ENCODE assay signal across 11 cellular contexts in the genomic region with DNA sequence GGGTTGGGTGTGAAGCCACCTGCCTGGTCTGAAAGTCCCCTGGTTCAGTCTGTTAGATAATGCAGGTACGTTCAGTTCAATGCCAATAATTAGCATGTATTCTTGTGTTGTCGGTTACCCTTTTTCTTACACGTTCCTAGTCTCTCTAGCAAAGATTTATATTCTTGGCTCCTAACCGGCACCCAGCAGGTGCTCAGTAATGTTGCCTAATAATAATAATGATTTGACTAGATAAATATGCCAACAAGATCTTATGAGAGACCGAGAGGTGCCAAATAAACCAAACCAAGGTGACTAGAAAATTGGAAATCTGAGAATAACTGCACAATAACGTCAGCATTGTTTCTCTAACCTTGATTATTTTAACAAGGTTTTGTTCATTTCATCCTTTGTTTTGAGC. TPM values are rescaled to one million over a fixed set of nuclear protein-coding genes. Genes with fewer than 3 reads are reported as not detected.
A peak's percentile ranks its signal among the peaks of the same experiment; 100 is the strongest.
DNase-seq lines count a peak whose midpoint lies in the region; ATAC-seq, FAIRE-seq and TF ChIP-seq lines count a peak whose summit lies in the region.
"Had no signal": no experiment of that assay in that cellular context is flagged by ENCODE, and none has a peak within 500 bp of the region (broad histone marks: within the 10 kb centered on the region; RNA-seq: fewer than 3 reads in every experiment).

No MANE protein-coding gene starts in this region.

- H3K27me3 ChIP-seq in HepG2 (ENCODE audit: control insufficient read depth in 1 of 2, insufficient read depth in 2 of 2, low read length in 2 of 2) = no peaks in the 10 kb centered on the region; a peak in 1 of 5 replicates
- H3K27me3 ChIP-seq in right lobe of liver = no peaks in the 10 kb centered on the region
- H3K27me3 ChIP-seq in keratinocyte (ENCODE audit: control insufficient read depth, extremely low read depth, insufficient read depth, low read length) = no peaks in the 10 kb centered on the region
- H3K27me3 ChIP-seq: BLaER1 treated with 17β-estradiol and CSF1 and Interleukin-3, amounts not matched to agents 10 nM and 100 nM had no signal

- no peak overlapping the region for H3K27ac Mint-ChIP-seq in type B pancreatic cell

- H3K27me3 Mint-ChIP-seq in type B pancreatic cell = no peaks in the 10 kb centered on the region

- H3K79me2 ChIP-seq in HepG2 (ENCODE audit: insufficient read depth, low read length) = no peaks in the 10 kb centered on the region
- peaks cover 2% of the 10 kb centered on the region for H3K79me2 ChIP-seq in keratinocyte (ENCODE audit: control insufficient read depth, insufficient read depth, low read length)

- peak overlapping the region; percentile 79 for H2AFZ ChIP-seq in HepG2 (ENCODE audit: low read length)
- peak overlapping the region; percentile 75 for H2AFZ ChIP-seq in keratinocyte (ENCODE audit: control insufficient read depth, low read length)

- H3K4me1 ChIP-seq in HepG2 (ENCODE audit: insufficient read depth, low read length) (peaks cover 15% of the 10 kb centered on the region), right lobe of liver (peaks cover 0 to 3% (median 0%) of the 10 kb centered on the region in 4 donors), keratinocyte (ENCODE audit: control insufficient read depth, extremely low read depth, insufficient read depth, low read length) (peaks cover 11% of the 10 kb centered on the region)

- TF ChIP-seq RAD21 in HepG2 (CRISPR knock-in tag; IDR thresholded peaks at IDR 0.05) = no peak

- CTCF ChIA-PET in HepG2 (lab: Yijun Ruan, JAX; ENCODE audit: low intra/inter-chr PET ratio, low total read pairs) = no interaction called here

- H3K9ac ChIP-seq in HepG2 (ENCODE audit: insufficient read depth, low read depth, low read length) (no peak overlapping the region), SK-N-MC (ENCODE audit: insufficient read length) (no peak overlapping the region), keratinocyte (ENCODE audit: control insufficient read depth, extremely low read depth, insufficient read depth, low read length) (no peak overlapping the region)

- H4K20me1 ChIP-seq in HepG2 (ENCODE audit: insufficient read depth, low read length) (no peaks in the 10 kb centered on the region), keratinocyte (ENCODE audit: control insufficient read depth, extremely low read depth, insufficient read depth, low read length) (no peaks in the 10 kb centered on the region)
- H4K20me1 ChIP-seq: BLaER1 treated with 17β-estradiol and CSF1 and Interleukin-3, amounts not matched to agents 10 nM and 100 nM had no signal

- H3K36me3 ChIP-seq in HepG2 (replicated peaks in 1 of 2; ENCODE audit: control insufficient read depth in 1 of 2, insufficient read depth in 2 of 2, low read length in 2 of 2) = no peaks in the 10 kb centered on the region
- no peaks in the 10 kb centered on the region for H3K36me3 ChIP-seq in right lobe of liver
- H3K36me3 ChIP-seq in SK-N-MC (ENCODE audit: insufficient read depth, low read length) = peaks cover 23% of the 10 kb centered on the region
- H3K36me3 ChIP-seq in keratinocyte (ENCODE audit: control insufficient read depth in 2 of 2, extremely low read depth in 1 of 2, insufficient read depth in 2 of 2, low read length in 2 of 2) = no peaks in the 10 kb centered on the region
- H3K36me3 ChIP-seq: neutrophil had no signal

- no TSS peak for BruUV-seq in HepG2 (replicated peaks; lab: Mats Ljungman, UMichigan)

- peaks cover 3% of the 10 kb centered on the region for H3K36me3 Mint-ChIP-seq in type B pancreatic cell

- peak overlapping the region; percentile 97 for H3K4me3 Mint-ChIP-seq in type B pancreatic cell

- 59% methylated on average over 6 of the region's 6 CpGs for WGBS in HepG2 (ENCODE audit: low lambda C conversion rate)
- 89% methylated on average over 6 of the region's 6 CpGs for WGBS in right lobe of liver (ENCODE audit: insufficient coverage, low coverage, low lambda C conversion rate, missing lambda C conversion rate)

- peaks cover 10% of the 10 kb centered on the region for H3K4me1 Mint-ChIP-seq in type B pancreatic cell (ENCODE audit: unreplicated experiment)

- ATAC-seq in HepG2 (no peak), right lobe of liver (no peak)
- ATAC-seq in activated CD4-positive, CD25-positive, alpha-beta regulatory T cell treated with anti-CD3 and anti-CD28 coated beads, Interleukin-2, amount 50 U/mL, for 24 hours = no peak

- intact Hi-C loops in HepG2 (cut with micrococcal nuclease; ENCODE audit: unreplicated experiment) (loop anchor here (10.0 kb wide), 2 partner anchors 185 to 565 kb away; a partner anchor contains a TSS), right lobe of liver (cut with DNase I) (no loop called here)

- FAIRE-seq in HepG2 (lab: Jason Lieb, UNC) = no peak
- no peak for FAIRE-seq in keratinocyte (lab: Jason Lieb, UNC)

- in situ Hi-C loops in HepG2 (cut with HindIII; ENCODE audit: extremely low pct_ligation_motif_present, low pct_unique_long_range_greater_than_20kb) = no loop called here

- H3K9me3 ChIP-seq in HepG2 (ENCODE audit: low read length) (no peaks in the 10 kb centered on the region), right lobe of liver (no peaks in the 10 kb centered on the region), SK-N-MC (ENCODE audit: low read depth, low read length) (no peaks in the 10 kb centered on the region), keratinocyte (ENCODE audit: control insufficient read depth, low read depth, low read length) (no peaks in the 10 kb centered on the region)
- H3K9me3 ChIP-seq: BLaER1 treated with 17β-estradiol and CSF1 and Interleukin-3, amounts not matched to agents 10 nM and 100 nM; neutrophil had no signal

- peak overlapping the region; percentile 78 for H3K4me2 ChIP-seq in HepG2 (ENCODE audit: low read depth, low read length)
- no peak overlapping the region for H3K4me2 ChIP-seq in keratinocyte (ENCODE audit: control insufficient read depth, extremely low read depth, insufficient read depth, low read depth, low read length)

- dilution Hi-C loops in keratinocyte (cut with MboI; ENCODE audit: extremely low pct_ligation_motif_present, low sequenced_read_pairs) = no loop called here

- DNase-seq in HepG2 (ENCODE audit: low spot score) = no peak
- DNase-seq in right lobe of liver = no peak
- no peak for DNase-seq in SK-N-MC (ENCODE audit: low read depth, low spot score)
- no peak for DNase-seq in keratinocyte (ENCODE audit: low read depth, low spot score)
- DNase-seq in type B pancreatic cell (ENCODE audit: extremely low spot score, unreplicated experiment) = no peak
- no peak for DNase-seq in LoVo (ENCODE audit: low spot score)
- DNase-seq in central memory CD4-positive, alpha-beta T cell = no peak
- DNase-seq: effector CD4-positive, alpha-beta T cell had no signal

- H3K4me3 ChIP-seq in HepG2 (replicated peaks in 1 of 3; ENCODE audit: insufficient read depth in 1 of 3, low read depth in 2 of 3, low read length in 3 of 3) (no peak overlapping the region), right lobe of liver (no peak overlapping the region), SK-N-MC (peak overlapping the region; percentile 99), keratinocyte (ENCODE audit: control insufficient read depth in 2 of 3, extremely low read depth in 1 of 3, insufficient read depth in 2 of 3, low read depth in 1 of 3, low read length in 3 of 3) (no peak overlapping the region)

- POLR2A ChIA-PET in HepG2 (lab: Yijun Ruan, JAX) = no interaction called here

- no peaks in the 10 kb centered on the region for H3K9me3 Mint-ChIP-seq in type B pancreatic cell

- no peak for TF ChIP-seq CTCF in HepG2 (CRISPR knock-in tag; IDR thresholded peaks at IDR 0.05)
- TF ChIP-seq CTCF in right lobe of liver (IDR thresholded peaks at IDR 0.05) = no peak
- no peak for TF ChIP-seq CTCF in keratinocyte (optimal IDR thresholded peaks at IDR 0.05 in 1 of 3, IDR thresholded peaks at IDR 0.05 in 1 of 3, conservative IDR thresholded peaks at IDR 0.05 in 1 of 3; ENCODE audit: extremely low read depth in 1 of 3, insufficient read depth in 2 of 3, low read length in 3 of 3)
- TF ChIP-seq CTCF in type B pancreatic cell (conservative IDR thresholded peaks at IDR 0.05) = no peak

- H3K27ac ChIP-seq in HepG2 (ENCODE audit: extremely low read length, insufficient read depth, low read length) (no peak overlapping the region), right lobe of liver (no peak overlapping the region), SK-N-MC (no peak overlapping the region), keratinocyte (ENCODE audit: control insufficient read depth, insufficient read depth, low read length) (no peak overlapping the region)
- H3K27ac ChIP-seq: neutrophil had no signal

- no peak for TF ChIP-seq EP300 in HepG2 (IDR thresholded peaks at IDR 0.05; ENCODE audit: low read depth in 2 of 2, low read length in 2 of 2)
- TF ChIP-seq EP300 in HepG2 (CRISPR knock-in tag; IDR thresholded peaks at IDR 0.05; ENCODE audit: borderline replicate concordance) = no peak

- H3K9me1 ChIP-seq in keratinocyte (ENCODE audit: control insufficient read depth, extremely low read depth, insufficient read depth, low read length) = no peaks in the 10 kb centered on the region

- TF ChIP-seq POLR2A in HepG2 (IDR thresholded peaks at IDR 0.05; ENCODE audit: insufficient read depth in 1 of 2, low read depth in 2 of 2, low read length in 2 of 2) (no peak), right lobe of liver (IDR thresholded peaks at IDR 0.05) (no peak)

RNA-seq across cellular contexts. Expression of a gene that starts 1.1 kb away (rescaled TPM):
- total RNA-seq in HepG2 (2016; rRNA removed; fragmentation: Illumina TruSeq; extraction: Trizol) = 23.5 and 32.1 TPM in 2 replicates
- total RNA-seq in HepG2 (2016; cell fraction: cytosol; rRNA removed; fragmentation: Illumina TruSeq; extraction: Trizol; ENCODE audit: low read depth) = 13.3 and 17.7 TPM in 2 replicates
- 25.0 and 34.1 TPM in 2 replicates for total RNA-seq in HepG2 (2016; cell fraction: insoluble cytoplasmic fraction; rRNA removed; fragmentation: Illumina TruSeq; extraction: Trizol)
- total RNA-seq in HepG2 (2016; cell fraction: membrane; rRNA removed; fragmentation: Illumina TruSeq; extraction: Trizol) = 23.7 and 28.3 TPM in 2 replicates
- 12.7 and 13.1 TPM in 2 replicates for total RNA-seq in HepG2 (2016; cell fraction: nucleus; rRNA removed; fragmentation: Illumina TruSeq; extraction: Trizol)
- polyA plus RNA-seq in HepG2 (2011; rRNA removed) = 21.2 and 25.2 TPM in 2 replicates
- polyA plus RNA-seq in HepG2 (2011; cell fraction: cytosol; rRNA removed) = 12.7 and 19.2 TPM in 2 replicates
- 3.9 and 5.7 TPM in 2 replicates for polyA plus RNA-seq in HepG2 (2011; cell fraction: nucleus; rRNA removed)
- polyA plus RNA-seq in HepG2 (2012) = 19.2 and 26.7 TPM in 2 replicates
- 14.0 and 24.2 TPM in 2 replicates for polyA plus RNA-seq in HepG2 (2016; cell fraction: cytosol; fragmentation: Illumina TruSeq; extraction: Trizol; ENCODE audit: low read depth)
- polyA plus RNA-seq in HepG2 (2016; cell fraction: insoluble cytoplasmic fraction; fragmentation: Illumina TruSeq; extraction: Trizol; ENCODE audit: low read depth) = 39.7 and 40.7 TPM in 2 replicates
- 26.7 and 33.9 TPM in 2 replicates for polyA plus RNA-seq in HepG2 (2016; cell fraction: membrane; fragmentation: Illumina TruSeq; extraction: Trizol; ENCODE audit: low read depth)
- 26.5 and 27.5 TPM in 2 replicates for polyA plus RNA-seq in HepG2 (2016; cell fraction: nucleus; fragmentation: Illumina TruSeq; extraction: Trizol; ENCODE audit: insufficient read depth, low read depth)
- polyA minus RNA-seq in HepG2 (2011; rRNA and poly(A)+ RNA removed; ENCODE audit: low replicate concordance) = 7.0 and 18.3 TPM in 2 replicates
- polyA minus RNA-seq in HepG2 (2011; cell fraction: cytosol; rRNA and poly(A)+ RNA removed) = 5.3 and 7.0 TPM in 2 replicates
- polyA minus RNA-seq in HepG2 (2011; cell fraction: nucleus; rRNA and poly(A)+ RNA removed) = 4.4 and 8.2 TPM in 2 replicates
- 10 to 100 TPM; 14.2 to 31.9 (median 20.0) TPM for total RNA-seq in right lobe of liver
- 57.5 to 94.5 TPM (median 77.5 TPM) in 3 replicates for polyA plus RNA-seq in keratinocyte
- 19.4 TPM for polyA plus RNA-seq in keratinocyte (2011; ENCODE audit: low read depth)
- 61.1 and 114 TPM in 2 replicates for polyA plus RNA-seq in keratinocyte (2011; cell fraction: cytosol; rRNA removed)
- polyA plus RNA-seq in keratinocyte (2011; cell fraction: nucleus; rRNA removed) = 21.9 and 23.3 TPM in 2 replicates
- polyA plus RNA-seq in keratinocyte (2012; ENCODE audit: low replicate concordance) = 37.0 and 55.9 TPM in 2 replicates
- polyA minus RNA-seq in keratinocyte = 18.6 to 27.9 TPM (median 26.5 TPM) in 3 replicates
- 19.6 TPM for polyA minus RNA-seq in keratinocyte (2011; cell fraction: cytosol; rRNA and poly(A)+ RNA removed)
- polyA minus RNA-seq in keratinocyte (2011; cell fraction: nucleus; rRNA and poly(A)+ RNA removed) = 3.9 and 8.4 TPM in 2 replicates
- 43.6 and 48.1 TPM in 2 replicates for total RNA-seq in type B pancreatic cell (ENCODE audit: low replicate concordance)

RNA-seq across cellular contexts. Expression of a gene that starts 32.8 kb away (rescaled TPM):
- total RNA-seq in HepG2 (2016; rRNA removed; fragmentation: Illumina TruSeq; extraction: Trizol) = not detected in 2 replicates
- not detected in 2 replicates for total RNA-seq in HepG2 (2016; cell fraction: cytosol; rRNA removed; fragmentation: Illumina TruSeq; extraction: Trizol; ENCODE audit: low read depth)
- not detected in 2 replicates for total RNA-seq in HepG2 (2016; cell fraction: insoluble cytoplasmic fraction; rRNA removed; fragmentation: Illumina TruSeq; extraction: Trizol)
- not detected in 2 replicates for total RNA-seq in HepG2 (2016; cell fraction: membrane; rRNA removed; fragmentation: Illumina TruSeq; extraction: Trizol)
- not detected in 2 replicates for total RNA-seq in HepG2 (2016; cell fraction: nucleus; rRNA removed; fragmentation: Illumina TruSeq; extraction: Trizol)
- polyA plus RNA-seq in HepG2 (2011; rRNA removed) = not detected in 2 replicates
- not detected in 2 replicates for polyA plus RNA-seq in HepG2 (2011; cell fraction: cytosol; rRNA removed)
- polyA plus RNA-seq in HepG2 (2011; cell fraction: nucleus; rRNA removed) = not detected in 2 replicates
- polyA plus RNA-seq in HepG2 (2012) = not detected in 2 replicates
- polyA plus RNA-seq in HepG2 (2016; cell fraction: cytosol; fragmentation: Illumina TruSeq; extraction: Trizol; ENCODE audit: low read depth) = not detected in 2 replicates
- polyA plus RNA-seq in HepG2 (2016; cell fraction: insoluble cytoplasmic fraction; fragmentation: Illumina TruSeq; extraction: Trizol; ENCODE audit: low read depth) = not detected in 2 replicates
- polyA plus RNA-seq in HepG2 (2016; cell fraction: membrane; fragmentation: Illumina TruSeq; extraction: Trizol; ENCODE audit: low read depth) = not detected in 2 replicates
- polyA plus RNA-seq in HepG2 (2016; cell fraction: nucleus; fragmentation: Illumina TruSeq; extraction: Trizol; ENCODE audit: insufficient read depth, low read depth) = not detected in 2 replicates
- polyA minus RNA-seq in HepG2 (2011; rRNA and poly(A)+ RNA removed; ENCODE audit: low replicate concordance) = not detected in 2 replicates
- polyA minus RNA-seq in HepG2 (2011; cell fraction: cytosol; rRNA and poly(A)+ RNA removed) = not detected in 2 replicates
- not detected in 2 replicates for polyA minus RNA-seq in HepG2 (2011; cell fraction: nucleus; rRNA and poly(A)+ RNA removed)
- total RNA-seq in right lobe of liver = under 1 TPM; 0.06 to 0.80 (median 0.33) TPM
- polyA plus RNA-seq in keratinocyte = 1.6 to 2.0 TPM (median 2.0 TPM) in 3 replicates
- polyA plus RNA-seq in keratinocyte (2011; ENCODE audit: low read depth) = 0.11 TPM
- 0.71 and 1.3 TPM in 2 replicates for polyA plus RNA-seq in keratinocyte (2011; cell fraction: cytosol; rRNA removed)
- 1.6 and 1.9 TPM in 2 replicates for polyA plus RNA-seq in keratinocyte (2011; cell fraction: nucleus; rRNA removed)
- 0.44 and 0.77 TPM in 2 replicates for polyA plus RNA-seq in keratinocyte (2012; ENCODE audit: low replicate concordance)
- 1.2 to 2.1 TPM (median 1.8 TPM) in 3 replicates for polyA minus RNA-seq in keratinocyte
- polyA minus RNA-seq in keratinocyte (2011; cell fraction: cytosol; rRNA and poly(A)+ RNA removed) = not detected
- polyA minus RNA-seq in keratinocyte (2011; cell fraction: nucleus; rRNA and poly(A)+ RNA removed) = 0.84 and 1.9 TPM in 2 replicates
- total RNA-seq in type B pancreatic cell (ENCODE audit: low replicate concordance) = 0.81 and 5.0 TPM in 2 replicates
